Comparison of ENCODE assay signal across 26 cellular contexts in the genomic region with DNA sequence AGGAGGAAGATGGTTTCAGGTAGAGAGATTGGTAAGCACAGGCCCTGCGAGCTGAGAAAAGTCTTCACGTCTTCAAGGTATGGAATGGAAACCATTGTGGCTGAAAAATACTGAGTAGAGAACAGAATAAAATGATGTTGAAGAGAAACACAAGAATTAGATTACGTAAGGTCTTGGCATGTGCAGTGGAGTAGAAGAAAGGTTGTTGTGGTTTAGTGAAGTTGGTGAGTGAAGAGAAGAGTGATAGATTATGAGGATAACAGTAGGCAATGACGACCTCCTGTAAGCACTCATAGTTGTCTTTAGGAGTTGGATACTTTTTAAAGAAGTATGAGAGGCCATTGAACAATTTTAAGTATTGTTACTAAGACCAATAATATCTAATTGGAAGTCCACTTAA.
"Had no signal": no experiment of that assay in that cellular context is flagged by ENCODE, and none has a peak within 500 bp of the region (broad histone marks: within the 10 kb centered on the region; RNA-seq: fewer than 3 reads in every experiment).

No MANE protein-coding gene starts in this region.

- H3K4me1 Mint-ChIP-seq: activated naive CD8-positive, alpha-beta T cell treated with anti-CD3 and anti-CD28 coated beads for 36 hours; activated T-helper 17 cell treated with anti-CD3 and anti-CD28 coated beads, Interleukin-2, amount 50 U/mL, for 72 hours; memory B cell; nephron; stimulated activated memory B cell treated with anti-CD40 and anti-IgM and Interleukin-4, amounts not matched to agents 10 μg/mL and 1 μg/mL and 100 μg/mL, for 72 hours; T-cell had no signal

- ATAC-seq: activated T-helper 17 cell treated with anti-CD3 and anti-CD28 coated beads, Interleukin-2, amount 50 U/mL, for 72 hours; left colon; pancreas; right lobe of liver; stimulated activated memory B cell treated with anti-CD40 and anti-IgM and Interleukin-4, amounts not matched to agents 10 μg/mL and 1 μg/mL and 100 μg/mL, for 72 hours; T-cell had no signal

- H3K27ac Mint-ChIP-seq: activated naive CD8-positive, alpha-beta T cell treated with anti-CD3 and anti-CD28 coated beads for 36 hours; activated T-helper 17 cell treated with anti-CD3 and anti-CD28 coated beads, Interleukin-2, amount 50 U/mL, for 72 hours; memory B cell; nephron; stimulated activated memory B cell treated with anti-CD40 and anti-IgM and Interleukin-4, amounts not matched to agents 10 μg/mL and 1 μg/mL and 100 μg/mL, for 72 hours; T-cell; T-helper 2 cell treated with Interferon-gamma antibody and Interleukin-4, amounts not matched to agents 5 μg/mL and 100 μg/mL, for 36 hours had no signal

- H3K36me3 Mint-ChIP-seq: activated naive CD8-positive, alpha-beta T cell treated with anti-CD3 and anti-CD28 coated beads for 36 hours; memory B cell; stimulated activated memory B cell treated with anti-CD40 and anti-IgM and Interleukin-4, amounts not matched to agents 10 μg/mL and 1 μg/mL and 100 μg/mL, for 72 hours; T-cell had no signal

- H3K9me3 ChIP-seq: neutrophil, pancreas, right lobe of liver, stomach, suprapubic skin, tibial nerve had no signal

- H3K4me1 ChIP-seq: pancreas, right lobe of liver, stomach, suprapubic skin, tibial nerve had no signal

- H3K27me3 ChIP-seq: neutrophil, pancreas, right lobe of liver, stomach, suprapubic skin, tibial nerve had no signal

- H3K4me3 Mint-ChIP-seq: activated naive CD8-positive, alpha-beta T cell treated with anti-CD3 and anti-CD28 coated beads for 36 hours; activated T-helper 17 cell treated with anti-CD3 and anti-CD28 coated beads, Interleukin-2, amount 50 U/mL, for 72 hours; memory B cell; nephron; stimulated activated memory B cell treated with anti-CD40 and anti-IgM and Interleukin-4, amounts not matched to agents 10 μg/mL and 1 μg/mL and 100 μg/mL, for 72 hours; T-cell; T-helper 2 cell treated with Interferon-gamma antibody and Interleukin-4, amounts not matched to agents 5 μg/mL and 100 μg/mL, for 36 hours had no signal

- H3K36me3 ChIP-seq: neutrophil, pancreas, right lobe of liver, stomach, suprapubic skin, tibial nerve had no signal

- H3K27me3 Mint-ChIP-seq: activated naive CD8-positive, alpha-beta T cell treated with anti-CD3 and anti-CD28 coated beads for 36 hours; activated T-helper 17 cell treated with anti-CD3 and anti-CD28 coated beads, Interleukin-2, amount 50 U/mL, for 72 hours; memory B cell; stimulated activated memory B cell treated with anti-CD40 and anti-IgM and Interleukin-4, amounts not matched to agents 10 μg/mL and 1 μg/mL and 100 μg/mL, for 72 hours; T-cell had no signal

- H3K9me3 Mint-ChIP-seq: activated naive CD8-positive, alpha-beta T cell treated with anti-CD3 and anti-CD28 coated beads for 36 hours; nephron had no signal

- H3K27ac ChIP-seq: epithelial cell of prostate, neutrophil, pancreas, right lobe of liver, stomach, suprapubic skin, tibial nerve, VCaP had no signal

- DNase-seq: activated CD4-positive, alpha-beta T cell treated with anti-CD3 and anti-CD28 coated beads for 1 hour; activated CD4-positive, alpha-beta T cell treated with anti-CD3 and anti-CD28 coated beads, Interleukin-2, amount 50 U/mL, for 1 hour; activated naive CD4-positive, alpha-beta T cell; activated naive CD8-positive, alpha-beta T cell treated with anti-CD3 and anti-CD28 coated beads for 36 hours; activated T-cell treated with anti-CD3 and anti-CD28 coated beads, Interleukin-2, amount 50 U/mL, for 1 hour; amygdala; cerebellar nuclear complex; cortex of kidney; hippocampal formation; left colon; pancreas; right lobe of liver; small intestine; stimulated activated CD4-positive, alpha-beta T cell treated with anti-CD3 and anti-CD28 coated beads, Interleukin-15, amount 100 ng/mL, for 24 hours; stomach; T-cell had no signal

- H3K4me3 ChIP-seq: pancreas, right lobe of liver, stomach, suprapubic skin, tibial nerve had no signal
